ENCODE assay signal across 8 cellular contexts in the genomic region with DNA sequence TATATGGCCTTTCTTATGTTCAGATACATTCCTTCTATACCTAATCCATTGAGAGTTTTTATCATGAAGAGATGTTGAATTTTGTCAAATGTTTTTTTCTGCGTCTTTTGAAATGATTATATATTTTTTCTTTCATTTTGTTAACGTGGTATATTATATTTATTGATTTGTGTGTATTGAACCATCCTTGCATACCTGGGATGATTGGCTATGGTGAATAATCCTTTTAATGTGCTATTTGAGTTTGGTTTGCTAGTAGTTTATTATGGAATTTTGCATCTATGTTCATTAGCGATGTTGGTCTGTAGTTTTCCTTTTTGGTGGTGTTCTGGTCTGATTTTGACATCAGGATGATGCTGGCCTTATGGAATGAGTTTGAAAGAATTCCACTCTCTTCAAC. TPM values are rescaled to one million over a fixed set of nuclear protein-coding genes. Genes with fewer than 3 reads are reported as not detected.
"Had no signal": no experiment of that assay in that cellular context is flagged by ENCODE, and none has a peak within 500 bp of the region (broad histone marks: within the 10 kb centered on the region; RNA-seq: fewer than 3 reads in every experiment).

No MANE protein-coding gene starts in this region.

- ATAC-seq: GM12878 had no signal

- H3K4me3 ChIP-seq: GM12878 had no signal

- FAIRE-seq: GM12878, GM12891, GM12892, GM18507, GM19239 had no signal

- DNase-seq: GDM1, GF-D8 had no signal

RNA-seq across cellular contexts. Expression of gene IL36G, which starts 11.8 kb away (rescaled TPM):
- total RNA-seq: G401, GM12878 had no signal

RNA-seq across cellular contexts. Expression of gene IL36A, which starts 15.6 kb away (rescaled TPM):
- total RNA-seq: G401, GM12878 had no signal
- polyA plus RNA-seq: GM12878 had no signal
